9 cellular contexts compared by ENCODE assay signal in the genomic region with DNA sequence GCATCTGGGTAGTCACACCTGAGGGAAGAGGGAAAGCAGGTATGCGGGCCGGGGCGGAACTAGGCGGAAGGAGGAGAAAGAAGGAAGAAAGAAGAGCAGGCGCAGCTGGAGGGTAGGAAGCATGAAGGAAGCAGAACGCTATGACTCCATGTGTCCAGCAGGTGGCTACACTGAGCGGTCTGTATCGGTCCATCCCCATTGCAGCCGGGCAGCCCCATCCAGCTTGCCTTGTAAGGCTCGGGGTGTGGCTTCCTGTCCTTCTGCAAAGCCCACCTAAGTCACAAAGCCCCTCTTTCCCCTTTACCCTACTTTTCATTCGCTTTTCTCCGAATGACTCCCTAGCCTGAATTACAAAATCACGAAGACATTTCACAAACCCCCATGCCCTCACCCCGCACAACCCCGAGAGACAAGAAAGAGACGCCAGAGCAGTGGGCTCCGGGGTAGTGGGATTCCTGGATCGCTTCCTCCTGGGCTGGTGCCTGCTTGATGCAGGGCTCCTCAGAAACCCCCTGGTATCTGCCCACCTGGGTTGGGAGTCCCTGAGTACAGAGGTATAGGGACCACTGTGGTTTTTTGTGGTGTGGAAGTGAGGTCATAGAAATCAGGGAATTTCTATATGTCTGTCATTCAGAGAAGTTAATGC. TPM values are rescaled to one million over a fixed set of nuclear protein-coding genes. Genes with fewer than 3 reads are reported as not detected.
DNase-seq lines count a peak whose midpoint lies in the region; ATAC-seq and TF ChIP-seq lines count a peak whose summit lies in the region.
"Had no signal": no experiment of that assay in that cellular context is flagged by ENCODE, and none has a peak within 500 bp of the region (broad histone marks: within the 10 kb centered on the region; RNA-seq: fewer than 3 reads in every experiment).

No MANE protein-coding gene starts in this region.

- 38% methylated on average over 18 of the region's 18 CpGs for WGBS in hepatocyte (ENCODE audit: low lambda C conversion rate, missing lambda C conversion rate)

- no peaks in the 10 kb centered on the region for H3K36me3 ChIP-seq in hepatocyte (replicated peaks; ENCODE audit: insufficient read depth, low read depth)
- no peaks in the 10 kb centered on the region for H3K36me3 ChIP-seq in gastrocnemius medialis

- TF ChIP-seq CTCF in hepatocyte (IDR thresholded peaks at IDR 0.05; ENCODE audit: poor library complexity) = peak; percentile 72
- TF ChIP-seq CTCF in gastrocnemius medialis (IDR thresholded peaks at IDR 0.05 in 4 of 5, conservative IDR thresholded peaks at IDR 0.05 in 1 of 5) = peak; percentile 45 to 82 (median 63)

- TF ChIP-seq POLR2A in gastrocnemius medialis (IDR thresholded peaks at IDR 0.05) = no peak

- H2AFZ ChIP-seq in hepatocyte = peak overlapping the region; percentile 36

- H3K79me2 ChIP-seq in hepatocyte = no peaks in the 10 kb centered on the region

- no peaks in the 10 kb centered on the region for H3K9me3 ChIP-seq in hepatocyte (ENCODE audit: low read depth)
- no peaks in the 10 kb centered on the region for H3K9me3 ChIP-seq in gastrocnemius medialis

- H3K27ac ChIP-seq in hepatocyte = no peak overlapping the region
- H3K27ac ChIP-seq in gastrocnemius medialis = no peak overlapping the region

- peak overlapping the region; percentile 60 for H3K4me2 ChIP-seq in hepatocyte

- H3K4me1 ChIP-seq in hepatocyte (ENCODE audit: insufficient read depth) (no peaks in the 10 kb centered on the region), gastrocnemius medialis (peaks cover 7 to 14% of the 10 kb centered on the region in 2 donors)

- peak; percentile 70 for DNase-seq in Daoy (ENCODE audit: low read depth)
- DNase-seq in LoVo (ENCODE audit: low spot score) = peak; percentile 62
- DNase-seq in SW480 (ENCODE audit: low spot score) = peak; percentile 52
- peak; percentile 30 for DNase-seq in amniotic stem cell (lab: John Stamatoyannopoulos, UW)
- peak; percentile 84 for DNase-seq in hepatocyte (ENCODE audit: low spot score)
- DNase-seq in gastrocnemius medialis = peak in 1 of 2 donors; percentile 33
- DNase-seq in NCI-H187 treated with DMSO at 0.1 percent for 48 hours (lab: John Stamatoyannopoulos, UW) = no peak

- H3K4me3 ChIP-seq in hepatocyte = no peak overlapping the region
- no peak overlapping the region for H3K4me3 ChIP-seq in gastrocnemius medialis

- H3K27me3 ChIP-seq in hepatocyte = peaks cover 5% of the 10 kb centered on the region
- no peaks in the 10 kb centered on the region for H3K27me3 ChIP-seq in gastrocnemius medialis

- ATAC-seq in GM21723 (IDR thresholded peaks at IDR 0.05; ENCODE audit: unreplicated experiment) (peak; percentile 75), gastrocnemius medialis (peak; percentile 41 to 59)

- intact Hi-C loops in gastrocnemius medialis (cut with DNase I; ENCODE audit: low total_unique reads) = no loop called here

- no peaks in the 10 kb centered on the region for H3K9me2 ChIP-seq in hepatocyte (replicated peaks; ENCODE audit: insufficient read depth)

- in situ Hi-C loops in gastrocnemius medialis (cut with MboI; ENCODE audit: low sequenced_read_pairs in 4 of 4) = no loop called here

- H4K20me1 ChIP-seq in hepatocyte (ENCODE audit: insufficient read depth, poor library complexity, severe bottlenecking) = no peaks in the 10 kb centered on the region

RNA-seq across cellular contexts. Expression of a gene that starts 39.9 kb away (rescaled TPM):
- 23.2 and 31.8 TPM in 2 replicates for total RNA-seq in Daoy (2014; rRNA removed; shearing (Covaris generic))
- total RNA-seq in hepatocyte (11.8 and 12.6 TPM in 2 replicates), gastrocnemius medialis (10 to 100 TPM in 3 of 4 donors, 1 to 10 TPM in 1; 9.0 to 14.1 (median 12.3) TPM)
- 9.9 and 11.1 TPM in 2 replicates for polyA plus RNA-seq in hepatocyte

RNA-seq across cellular contexts. Expression of a gene that starts 55.0 kb away (rescaled TPM):
- total RNA-seq in Daoy (2014; rRNA removed; shearing (Covaris generic)) = 84.1 and 122 TPM in 2 replicates
- 38.3 and 38.6 TPM in 2 replicates for total RNA-seq in hepatocyte
- 50.1 and 53.3 TPM in 2 replicates for polyA plus RNA-seq in hepatocyte
- total RNA-seq in gastrocnemius medialis = 10 to 100 TPM; 43.3 to 82.5 (median 56.9) TPM

RNA-seq across cellular contexts. Expression of a gene that starts 58.8 kb away (rescaled TPM):
- total RNA-seq in Daoy (2014; rRNA removed; shearing (Covaris generic)) = not detected in 2 replicates
- total RNA-seq in hepatocyte (16.3 and 20.3 TPM in 2 replicates), gastrocnemius medialis (1 to 10 TPM in 2 of 4 donors, not detected in 2; 1.0 to 2.9 TPM)
- polyA plus RNA-seq in hepatocyte = 13.4 and 14.6 TPM in 2 replicates
- total RNA-seq: mononuclear cell had no signal
